8 cellular contexts compared by ENCODE assay signal in the genomic region with DNA sequence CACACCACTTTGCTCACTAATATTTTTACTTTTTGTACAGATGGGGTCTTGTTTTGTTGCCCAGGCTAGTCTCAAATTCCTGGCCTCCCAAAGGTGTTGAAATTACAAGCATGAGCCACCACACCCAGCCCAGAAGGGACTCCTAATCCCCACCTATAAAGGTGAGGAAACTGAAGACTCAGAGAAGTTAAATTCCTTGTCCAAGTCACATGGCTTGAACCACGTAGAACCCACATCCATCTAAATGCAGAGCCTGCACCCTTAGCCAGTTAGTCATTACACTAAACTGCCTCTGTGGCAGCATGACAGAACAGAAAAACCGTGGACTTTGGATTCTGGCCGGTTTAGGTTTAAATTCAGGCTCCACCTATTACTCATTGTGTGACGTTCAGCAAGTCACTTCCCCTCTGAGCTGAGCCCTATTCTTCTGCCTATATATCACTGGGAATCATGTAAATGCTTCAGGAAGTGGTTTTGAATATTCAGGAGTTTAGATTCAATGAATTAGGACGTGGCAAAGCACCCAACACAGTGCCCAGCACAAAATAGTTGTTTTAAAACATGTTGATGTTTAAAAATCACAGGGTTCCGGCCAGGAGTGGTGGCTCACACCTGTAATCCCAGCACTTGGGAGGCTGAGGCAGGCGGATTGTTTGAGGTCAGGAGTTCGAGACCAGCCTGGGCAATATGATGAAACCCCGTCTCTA. TPM values are rescaled to one million over a fixed set of nuclear protein-coding genes. Genes with fewer than 3 reads are reported as not detected.
DNase-seq lines count a peak whose midpoint lies in the region; ATAC-seq lines count a peak whose summit lies in the region.

No MANE protein-coding gene starts in this region.

- no peaks in the 10 kb centered on the region for H3K9me3 Mint-ChIP-seq in activated T-helper 2 cell treated with anti-CD3 and anti-CD28 coated beads, Interferon-gamma antibody, Interleukin-2, Interleukin-4, amounts not matched to agents 10 μg/mL and 5 μg/mL and 100 μg/mL, durations not matched to agents 14 hours and 24 hours and 36 hours

- H3K27me3 ChIP-seq in HUES48 (ENCODE audit: control insufficient read depth, insufficient read depth, low read length): no peaks in the 10 kb centered on the region

- no peak overlapping the region for H3K4me3 Mint-ChIP-seq in activated T-helper 2 cell treated with anti-CD3 and anti-CD28 coated beads, Interferon-gamma antibody, Interleukin-2, Interleukin-4, amounts not matched to agents 10 μg/mL and 5 μg/mL and 100 μg/mL, durations not matched to agents 14 hours and 24 hours and 36 hours (ENCODE audit: low read depth)

- DNase-seq in COLO668 (lab: John Stamatoyannopoulos, UW; ENCODE audit: unreplicated experiment) (peak; percentile 58), kidney tubule cell (ENCODE audit: low spot score) (peak; percentile 98), DMS79 (lab: John Stamatoyannopoulos, UW) (no peak), NCI-H187 treated with DMSO at 0.1 percent for 48 hours (lab: John Stamatoyannopoulos, UW) (no peak)
- DNase-seq in activated T-helper 2 cell treated with anti-CD3 and anti-CD28 coated beads, Interferon-gamma antibody, Interleukin-2, Interleukin-4, amounts not matched to agents 10 μg/mL and 5 μg/mL and 100 μg/mL, durations not matched to agents 14 hours and 24 hours and 36 hours (ENCODE audit: low spot score): no peak
- DNase-seq in stimulated activated naive CD4-positive, alpha-beta T cell treated with Interleukin-2 at 50 U/mL for 16 hours (lab: John Stamatoyannopoulos, UW): no peak

- peaks cover 14% of the 10 kb centered on the region for H3K4me1 ChIP-seq in HUES48 (ENCODE audit: control insufficient read depth, insufficient read depth, low read length)

- peak overlapping the region; percentile 35 for H3K27ac ChIP-seq in HUES48 (ENCODE audit: low read depth, low read length)

- H3K9me3 ChIP-seq in HUES48 (ENCODE audit: control insufficient read depth, insufficient read depth, low read length): no peaks in the 10 kb centered on the region

- peak overlapping the region; percentile 75 for H3K27ac Mint-ChIP-seq in activated T-helper 2 cell treated with anti-CD3 and anti-CD28 coated beads, Interferon-gamma antibody, Interleukin-2, Interleukin-4, amounts not matched to agents 10 μg/mL and 5 μg/mL and 100 μg/mL, durations not matched to agents 14 hours and 24 hours and 36 hours

- ATAC-seq in GM19035 (IDR thresholded peaks at IDR 0.05; ENCODE audit: unreplicated experiment): no peak

- H3K4me1 Mint-ChIP-seq in activated T-helper 2 cell treated with anti-CD3 and anti-CD28 coated beads, Interferon-gamma antibody, Interleukin-2, Interleukin-4, amounts not matched to agents 10 μg/mL and 5 μg/mL and 100 μg/mL, durations not matched to agents 14 hours and 24 hours and 36 hours (ENCODE audit: low read depth): peaks cover 30% of the 10 kb centered on the region

- H3K36me3 Mint-ChIP-seq in activated T-helper 2 cell treated with anti-CD3 and anti-CD28 coated beads, Interferon-gamma antibody, Interleukin-2, Interleukin-4, amounts not matched to agents 10 μg/mL and 5 μg/mL and 100 μg/mL, durations not matched to agents 14 hours and 24 hours and 36 hours (ENCODE audit: low read depth): no peaks in the 10 kb centered on the region

- intact Hi-C loops in activated T-helper 2 cell treated with anti-CD3 and anti-CD28 coated beads, Interferon-gamma antibody, Interleukin-2, Interleukin-4, amounts not matched to agents 10 μg/mL and 5 μg/mL and 100 μg/mL, durations not matched to agents 14 hours and 24 hours and 36 hours (cut with micrococcal nuclease): loop anchor here (5.0 kb wide), 3 partner anchors 68 to 102 kb away; partner anchors contain the start of gene SELPLG

- H3K4me3 ChIP-seq in HUES48 (ENCODE audit: low read depth, low read length): no peak overlapping the region

- H3K27me3 Mint-ChIP-seq in activated T-helper 2 cell treated with anti-CD3 and anti-CD28 coated beads, Interferon-gamma antibody, Interleukin-2, Interleukin-4, amounts not matched to agents 10 μg/mL and 5 μg/mL and 100 μg/mL, durations not matched to agents 14 hours and 24 hours and 36 hours (ENCODE audit: low read depth): peaks cover 7% of the 10 kb centered on the region

- no peaks in the 10 kb centered on the region for H3K36me3 ChIP-seq in HUES48 (ENCODE audit: control insufficient read depth, insufficient read depth, low read length)

- no peak overlapping the region for H3K9ac ChIP-seq in HUES48 (ENCODE audit: low read depth, low read length)

RNA-seq across cellular contexts. Expression of gene CORO1C, which starts 3.0 kb away (rescaled TPM):
- 81.5 and 88.8 TPM in 2 replicates for total RNA-seq in activated T-helper 2 cell treated with anti-CD3 and anti-CD28 coated beads, Interferon-gamma antibody, Interleukin-2, Interleukin-4, amounts not matched to agents 10 μg/mL and 5 μg/mL and 100 μg/mL, durations not matched to agents 14 hours and 24 hours and 36 hours

Comparison
In these comparisons a context has a peak if more than half of its experiments do, and no peak if none do; other contexts are left out.
1. DNase-seq: peak in COLO668 (single experiment) and kidney tubule cell (single experiment); none in activated T-helper 2 cell treated with anti-CD3 and anti-CD28 coated beads, Interferon-gamma antibody, Interleukin-2, Interleukin-4, amounts not matched to agents 10 μg/mL and 5 μg/mL and 100 μg/mL, durations not matched to agents 14 hours and 24 hours and 36 hours (single experiment), DMS79 (single experiment), stimulated activated naive CD4-positive, alpha-beta T cell treated with Interleukin-2 at 50 U/mL for 16 hours (single experiment) and NCI-H187 treated with DMSO at 0.1 percent for 48 hours (single experiment).